In genomic region chr5:141636413-141637265, GRCh38 we compare ENCODE assay signal across 8 cellular contexts. TPM values are rescaled to one million over a fixed set of nuclear protein-coding genes. Genes with fewer than 3 reads are reported as not detected.
A peak's percentile ranks its signal among the peaks of the same experiment; 100 is the strongest.
DNase-seq lines count a peak whose midpoint lies in the region; ATAC-seq and TF ChIP-seq lines count a peak whose summit lies in the region.

TSS of gene HDAC3 (minus strand) at chr5:141636849. CDS start at chr5:141636790, 59 bp downstream.
A gene with protein sequence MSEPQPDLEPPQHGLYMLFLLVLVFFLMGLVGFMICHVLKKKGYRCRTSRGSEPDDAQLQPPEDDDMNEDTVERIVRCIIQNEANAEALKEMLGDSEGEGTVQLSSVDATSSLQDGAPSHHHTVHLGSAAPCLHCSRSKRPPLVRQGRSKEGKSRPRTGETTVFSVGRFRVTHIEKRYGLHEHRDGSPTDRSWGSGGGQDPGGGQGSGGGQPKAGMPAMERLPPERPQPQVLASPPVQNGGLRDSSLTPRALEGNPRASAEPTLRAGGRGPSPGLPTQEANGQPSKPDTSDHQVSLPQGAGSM (plus strand): TSS chr5:141636997. CDS start chr5:141638226, 1,229 bp downstream.

- peak within 1 kb of the TSS; percentile 92 to 99 (median 98) for H3K4me2 ChIP-seq in BLaER1 treated with 17β-estradiol and CSF1 and Interleukin-3, amounts not matched to agents 10 nM and 100 nM

- DNase-seq in GM19240 (ENCODE audit: insufficient read length, low spot score) (peak; percentile 78), NCI-H748 (lab: John Stamatoyannopoulos, UW; ENCODE audit: unreplicated experiment) (peak; percentile 87), dorsolateral prefrontal cortex (peak; percentile 90 to 98 (median 94)), lower lobe of right lung (peak; percentile 95)
- DNase-seq in activated CD4-positive, alpha-beta T cell treated with anti-CD3 and anti-CD28 coated beads, Interleukin-2, amount 50 U/mL, for 48 hours = peak; percentile 95
- DNase-seq in stimulated activated CD4-positive, alpha-beta T cell treated with anti-CD3 and anti-CD28 coated beads, Interleukin-4, amount 100 ng/mL, for 48 hours (ENCODE audit: low read depth in 2 of 2) = peak; percentile 90 to 96

- H3K4me1 ChIP-seq in BLaER1 treated with 17β-estradiol and CSF1 and Interleukin-3, amounts not matched to agents 10 nM and 100 nM = peaks cover 47 to 84% (median 63%) of the 10 kb centered on the region in 10 experiments
- H3K4me1 ChIP-seq in lower lobe of right lung = peaks cover 37% of the 10 kb centered on the region

- H3K4me3 ChIP-seq in BLaER1 treated with 17β-estradiol and CSF1 and Interleukin-3, amounts not matched to agents 10 nM and 100 nM = peak within 1 kb of the TSS; percentile 74 to 95 (median 81)
- H3K4me3 ChIP-seq in dorsolateral prefrontal cortex (peak within 1 kb of the TSS; percentile 57 to 96 (median 88)), lower lobe of right lung (peak within 1 kb of the TSS; percentile 92)

- H4K20me1 ChIP-seq in BLaER1 treated with 17β-estradiol and CSF1 and Interleukin-3, amounts not matched to agents 10 nM and 100 nM = peaks cover 22 to 77% (median 35%) of the 10 kb centered on the region in 11 experiments; a peak in 19 of 22 replicates

- peak; percentile 66 for ATAC-seq in HG03457 (IDR thresholded peaks at IDR 0.05; ENCODE audit: unreplicated experiment)
- peak; percentile 98 to 99 for ATAC-seq in lower lobe of right lung

- TF ChIP-seq CTCF in dorsolateral prefrontal cortex (IDR thresholded peaks at IDR 0.05 in 54 of 56, conservative IDR thresholded peaks at IDR 0.05 in 2 of 56; ENCODE audit: low read depth in 1 of 56, partially characterized antibody in 56 of 56) = peak in 14 of 56 donors; percentile 5 to 40 (median 22)
- no peak for TF ChIP-seq CTCF in lower lobe of right lung (IDR thresholded peaks at IDR 0.05)

- peaks cover 29 to 69% (median 48%) of the 10 kb centered on the region in 11 experiments for H3K36me3 ChIP-seq in BLaER1 treated with 17β-estradiol and CSF1 and Interleukin-3, amounts not matched to agents 10 nM and 100 nM
- peaks cover 13% of the 10 kb centered on the region for H3K36me3 ChIP-seq in lower lobe of right lung

- intact Hi-C loops in dorsolateral prefrontal cortex (cut with DNase I) (no loop called here), lower lobe of right lung (cut with DNase I) (no loop called here)

- H3K9ac ChIP-seq in BLaER1 treated with 17β-estradiol and CSF1 and Interleukin-3, amounts not matched to agents 10 nM and 100 nM = peak within 1 kb of the TSS; percentile 78 to 90 (median 85)

- no peaks in the 10 kb centered on the region for H3K9me3 ChIP-seq in BLaER1 treated with 17β-estradiol and CSF1 and Interleukin-3, amounts not matched to agents 10 nM and 100 nM (replicated peaks in 1 of 11)
- no peaks in the 10 kb centered on the region for H3K9me3 ChIP-seq in lower lobe of right lung

- no peaks in the 10 kb centered on the region for H3K27me3 ChIP-seq in BLaER1 treated with 17β-estradiol and CSF1 and Interleukin-3, amounts not matched to agents 10 nM and 100 nM
- H3K27me3 ChIP-seq in dorsolateral prefrontal cortex (no peaks in the 10 kb centered on the region), lower lobe of right lung (ENCODE audit: low read depth) (no peaks in the 10 kb centered on the region)

- peak within 1 kb of the TSS; percentile 57 to 83 (median 76); a peak in 21 of 22 replicates for H3K27ac ChIP-seq in BLaER1 treated with 17β-estradiol and CSF1 and Interleukin-3, amounts not matched to agents 10 nM and 100 nM
- H3K27ac ChIP-seq in dorsolateral prefrontal cortex (peak within 1 kb of the TSS in 51 of 59 donors; percentile 20 to 88 (median 65)), lower lobe of right lung (peak within 1 kb of the TSS; percentile 79)

RNA-seq across cellular contexts. Expression of gene HDAC3, which starts in this region (rescaled TPM):
- total RNA-seq in dorsolateral prefrontal cortex (10 to 100 TPM; 44.4 to 98.2 (median 64.1) TPM), lower lobe of right lung (45.8 TPM)

RNA-seq across cellular contexts. Expression of the second gene that starts in this region (rescaled TPM):
- 10 to 100 TPM; 12.9 to 64.8 (median 38.0) TPM for total RNA-seq in dorsolateral prefrontal cortex
- total RNA-seq in lower lobe of right lung = 5.5 TPM

Comparison
In these comparisons a context has a peak if more than half of its experiments do, and no peak if none do; other contexts are left out.
1. Peak in every context shown above with its lines: DNase-seq, ATAC-seq, H3K4me3 ChIP-seq and H3K27ac ChIP-seq.